In the genomic region with DNA sequence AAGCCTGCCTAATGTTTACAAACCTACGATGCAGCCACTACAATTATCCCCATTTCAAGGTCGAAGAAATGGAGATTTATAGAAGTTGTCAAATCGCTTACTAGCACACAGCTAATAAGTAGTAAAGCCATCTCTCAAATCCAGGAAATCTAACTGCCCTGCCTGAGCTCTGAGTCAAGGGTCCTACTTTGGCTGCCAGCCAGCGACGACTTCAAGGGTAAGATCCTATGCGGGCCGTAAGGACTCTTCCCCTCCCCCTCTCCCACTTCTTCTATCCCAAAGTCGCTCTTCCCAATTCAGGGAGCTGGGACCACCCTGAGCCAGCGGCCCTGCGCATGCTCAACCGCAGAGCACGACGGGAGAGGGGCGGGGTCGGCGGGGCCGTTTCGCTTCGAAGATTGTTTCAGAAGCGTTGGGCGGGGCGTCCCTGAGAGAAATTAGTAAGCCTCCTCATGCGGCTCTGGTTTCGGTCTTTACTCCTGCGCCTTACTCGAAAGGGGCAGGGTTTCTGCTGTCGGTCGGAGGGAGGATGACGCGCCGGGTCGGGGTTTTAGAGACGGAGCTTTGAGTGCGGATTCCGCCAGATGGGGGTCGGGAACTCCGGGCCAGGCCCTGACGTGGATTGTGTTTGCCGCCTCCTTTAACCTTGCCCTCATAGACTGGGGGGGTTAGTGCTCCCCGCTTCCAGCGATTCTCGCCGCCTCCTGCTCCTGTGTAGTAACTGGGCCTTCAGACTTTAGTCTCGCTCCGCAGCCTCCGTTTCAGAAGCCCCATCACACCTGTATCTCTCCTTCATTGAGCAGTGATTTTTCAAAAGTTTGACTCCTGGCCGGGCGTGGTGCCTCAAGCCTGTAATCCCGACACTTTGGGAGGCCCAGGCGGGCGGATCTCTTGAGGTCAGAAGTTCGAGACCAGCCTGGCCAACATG, we compare ENCODE assay signal across 1 cellular context.
TF ChIP-seq lines count a peak whose summit lies in the region.

A gene (plus strand): TSS at position 383 of the 928 bp plus-strand sequence. CDS start 14,603 bp downstream, outside the sequence.

TF ChIP-seq in HepG2, 621 proteins besides CTCF, POLR2A, EP300 and RAD21 (continued from another document and continues in another):
- TF ChIP-seq, protein P1, sequence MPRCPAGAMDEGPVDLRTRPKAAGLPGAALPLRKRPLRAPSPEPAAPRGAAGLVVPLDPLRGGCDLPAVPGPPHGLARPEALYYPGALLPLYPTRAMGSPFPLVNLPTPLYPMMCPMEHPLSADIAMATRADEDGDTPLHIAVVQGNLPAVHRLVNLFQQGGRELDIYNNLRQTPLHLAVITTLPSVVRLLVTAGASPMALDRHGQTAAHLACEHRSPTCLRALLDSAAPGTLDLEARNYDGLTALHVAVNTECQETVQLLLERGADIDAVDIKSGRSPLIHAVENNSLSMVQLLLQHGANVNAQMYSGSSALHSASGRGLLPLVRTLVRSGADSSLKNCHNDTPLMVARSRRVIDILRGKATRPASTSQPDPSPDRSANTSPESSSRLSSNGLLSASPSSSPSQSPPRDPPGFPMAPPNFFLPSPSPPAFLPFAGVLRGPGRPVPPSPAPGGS (CRISPR knock-in tag; IDR thresholded peaks at IDR 0.05) = 0 out of 2 replicates have a peak, but pooled peaks have one; percentile 72
- TF ChIP-seq CREB1 (IDR thresholded peaks at IDR 0.05) (no peak), CREB1 (CRISPR knock-in tag; IDR thresholded peaks at IDR 0.05) (peak; percentile 56), ZNF550 (CRISPR knock-in tag; IDR thresholded peaks at IDR 0.05; ENCODE audit: borderline replicate concordance) (no peak), ARNT (IDR thresholded peaks at IDR 0.05) (no peak), ZBTB1 (CRISPR knock-in tag; IDR thresholded peaks at IDR 0.05; ENCODE audit: borderline replicate concordance) (no peak), ZNF451 (CRISPR knock-in tag; IDR thresholded peaks at IDR 0.05) (no peak), KLF16 (CRISPR knock-in tag; IDR thresholded peaks at IDR 0.05) (no peak), ZNF24 (IDR thresholded peaks at IDR 0.05) (no peak), IRX3 (CRISPR knock-in tag; IDR thresholded peaks at IDR 0.05; ENCODE audit: borderline replicate concordance, low read depth) (peak; percentile 70; the same call in 1 of the 2 replicates), ARHGAP35 (CRISPR knock-in tag; IDR thresholded peaks at IDR 0.05; ENCODE audit: borderline replicate concordance) (peak; percentile 33; the same call in 1 of the 2 replicates), PHF20 (CRISPR knock-in tag; IDR thresholded peaks at IDR 0.05) (peak; percentile 68; the same call in 1 of the 2 replicates), RBFOX2 (IDR thresholded peaks at IDR 0.05; ENCODE audit: low read depth, low read length) (peak; percentile 73), ZNF337 (CRISPR knock-in tag; IDR thresholded peaks at IDR 0.05; ENCODE audit: borderline replicate concordance, low read depth) (no peak), ZNF33A (CRISPR knock-in tag; IDR thresholded peaks at IDR 0.05; ENCODE audit: borderline replicate concordance) (no peak), HNRNPK (IDR thresholded peaks at IDR 0.05; ENCODE audit: low read depth, low read length, poor library complexity, severe bottlenecking) (no peak), PHF21A (CRISPR knock-in tag; IDR thresholded peaks at IDR 0.05) (peak; percentile 73; the same call in 1 of the 2 replicates), SIX4 (CRISPR knock-in tag; IDR thresholded peaks at IDR 0.05) (no peak), ZSCAN31 (CRISPR knock-in tag; IDR thresholded peaks at IDR 0.05; ENCODE audit: low read depth) (peak; percentile 4; the same call in 1 of the 2 replicates), TBX2 (CRISPR knock-in tag; IDR thresholded peaks at IDR 0.05; ENCODE audit: borderline replicate concordance) (peak; percentile 42; the same call in 1 of the 2 replicates), ZNF773 (CRISPR knock-in tag; IDR thresholded peaks at IDR 0.05; ENCODE audit: borderline replicate concordance) (no peak), GPN1 (CRISPR knock-in tag; IDR thresholded peaks at IDR 0.05; ENCODE audit: borderline replicate concordance) (no peak), ZNF883 (CRISPR knock-in tag; IDR thresholded peaks at IDR 0.05; ENCODE audit: not compliant biosample characterization) (no peak), FOXK2 (IDR thresholded peaks at IDR 0.05) (no peak), HDAC6 (IDR thresholded peaks at IDR 0.05; ENCODE audit: low read depth, low read length) (no peak), GZF1 (CRISPR knock-in tag; IDR thresholded peaks at IDR 0.05) (no peak), ZNF10 (CRISPR knock-in tag; IDR thresholded peaks at IDR 0.05; ENCODE audit: borderline replicate concordance, low read depth) (no peak), ZNF136 (CRISPR knock-in tag; IDR thresholded peaks at IDR 0.05; ENCODE audit: low read depth) (no peak; the same call in 1 of the 2 replicates), MED8 (CRISPR knock-in tag; IDR thresholded peaks at IDR 0.05; ENCODE audit: insufficient replicate concordance) (no peak), ZNF547 (CRISPR knock-in tag; IDR thresholded peaks at IDR 0.05) (no peak), ATRX (CRISPR knock-in tag; IDR thresholded peaks at IDR 0.05; ENCODE audit: borderline replicate concordance) (no peak), ZNF569 (CRISPR knock-in tag; IDR thresholded peaks at IDR 0.05; ENCODE audit: borderline replicate concordance) (no peak), SP5 (CRISPR knock-in tag; IDR thresholded peaks at IDR 0.05; ENCODE audit: borderline replicate concordance, low read depth) (no peak; the same call in 1 of the 2 replicates), NCOA1 (CRISPR knock-in tag; IDR thresholded peaks at IDR 0.05) (no peak), HMG20B (CRISPR knock-in tag; conservative IDR thresholded peaks at IDR 0.05) (no peak)
- TF ChIP-seq, protein P2, sequence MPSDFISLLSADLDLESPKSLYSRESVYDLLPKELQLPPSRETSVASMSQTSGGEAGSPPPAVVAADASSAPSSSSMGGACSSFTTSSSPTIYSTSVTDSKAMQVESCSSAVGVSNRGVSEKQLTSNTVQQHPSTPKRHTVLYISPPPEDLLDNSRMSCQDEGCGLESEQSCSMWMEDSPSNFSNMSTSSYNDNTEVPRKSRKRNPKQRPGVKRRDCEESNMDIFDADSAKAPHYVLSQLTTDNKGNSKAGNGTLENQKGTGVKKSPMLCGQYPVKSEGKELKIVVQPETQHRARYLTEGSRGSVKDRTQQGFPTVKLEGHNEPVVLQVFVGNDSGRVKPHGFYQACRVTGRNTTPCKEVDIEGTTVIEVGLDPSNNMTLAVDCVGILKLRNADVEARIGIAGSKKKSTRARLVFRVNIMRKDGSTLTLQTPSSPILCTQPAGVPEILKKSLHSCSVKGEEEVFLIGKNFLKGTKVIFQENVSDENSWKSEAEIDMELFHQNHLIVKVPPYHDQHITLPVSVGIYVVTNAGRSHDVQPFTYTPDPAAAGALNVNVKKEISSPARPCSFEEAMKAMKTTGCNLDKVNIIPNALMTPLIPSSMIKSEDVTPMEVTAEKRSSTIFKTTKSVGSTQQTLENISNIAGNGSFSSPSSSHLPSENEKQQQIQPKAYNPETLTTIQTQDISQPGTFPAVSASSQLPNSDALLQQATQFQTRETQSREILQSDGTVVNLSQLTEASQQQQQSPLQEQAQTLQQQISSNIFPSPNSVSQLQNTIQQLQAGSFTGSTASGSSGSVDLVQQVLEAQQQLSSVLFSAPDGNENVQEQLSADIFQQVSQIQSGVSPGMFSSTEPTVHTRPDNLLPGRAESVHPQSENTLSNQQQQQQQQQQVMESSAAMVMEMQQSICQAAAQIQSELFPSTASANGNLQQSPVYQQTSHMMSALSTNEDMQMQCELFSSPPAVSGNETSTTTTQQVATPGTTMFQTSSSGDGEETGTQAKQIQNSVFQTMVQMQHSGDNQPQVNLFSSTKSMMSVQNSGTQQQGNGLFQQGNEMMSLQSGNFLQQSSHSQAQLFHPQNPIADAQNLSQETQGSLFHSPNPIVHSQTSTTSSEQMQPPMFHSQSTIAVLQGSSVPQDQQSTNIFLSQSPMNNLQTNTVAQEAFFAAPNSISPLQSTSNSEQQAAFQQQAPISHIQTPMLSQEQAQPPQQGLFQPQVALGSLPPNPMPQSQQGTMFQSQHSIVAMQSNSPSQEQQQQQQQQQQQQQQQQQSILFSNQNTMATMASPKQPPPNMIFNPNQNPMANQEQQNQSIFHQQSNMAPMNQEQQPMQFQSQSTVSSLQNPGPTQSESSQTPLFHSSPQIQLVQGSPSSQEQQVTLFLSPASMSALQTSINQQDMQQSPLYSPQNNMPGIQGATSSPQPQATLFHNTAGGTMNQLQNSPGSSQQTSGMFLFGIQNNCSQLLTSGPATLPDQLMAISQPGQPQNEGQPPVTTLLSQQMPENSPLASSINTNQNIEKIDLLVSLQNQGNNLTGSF (CRISPR knock-in tag; IDR thresholded peaks at IDR 0.05) = no peak
- TF ChIP-seq, protein P3, sequence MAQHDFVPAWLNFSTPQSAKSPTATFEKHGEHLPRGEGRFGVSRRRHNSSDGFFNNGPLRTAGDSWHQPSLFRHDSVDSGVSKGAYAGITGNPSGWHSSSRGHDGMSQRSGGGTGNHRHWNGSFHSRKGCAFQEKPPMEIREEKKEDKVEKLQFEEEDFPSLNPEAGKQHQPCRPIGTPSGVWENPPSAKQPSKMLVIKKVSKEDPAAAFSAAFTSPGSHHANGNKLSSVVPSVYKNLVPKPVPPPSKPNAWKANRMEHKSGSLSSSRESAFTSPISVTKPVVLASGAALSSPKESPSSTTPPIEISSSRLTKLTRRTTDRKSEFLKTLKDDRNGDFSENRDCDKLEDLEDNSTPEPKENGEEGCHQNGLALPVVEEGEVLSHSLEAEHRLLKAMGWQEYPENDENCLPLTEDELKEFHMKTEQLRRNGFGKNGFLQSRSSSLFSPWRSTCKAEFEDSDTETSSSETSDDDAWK (CRISPR knock-in tag; IDR thresholded peaks at IDR 0.05) = no peak
- TF ChIP-seq, protein P4, sequence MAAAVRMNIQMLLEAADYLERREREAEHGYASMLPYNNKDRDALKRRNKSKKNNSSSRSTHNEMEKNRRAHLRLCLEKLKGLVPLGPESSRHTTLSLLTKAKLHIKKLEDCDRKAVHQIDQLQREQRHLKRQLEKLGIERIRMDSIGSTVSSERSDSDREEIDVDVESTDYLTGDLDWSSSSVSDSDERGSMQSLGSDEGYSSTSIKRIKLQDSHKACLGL (CRISPR knock-in tag; IDR thresholded peaks at IDR 0.05) = no peak
- TF ChIP-seq, protein P5, sequence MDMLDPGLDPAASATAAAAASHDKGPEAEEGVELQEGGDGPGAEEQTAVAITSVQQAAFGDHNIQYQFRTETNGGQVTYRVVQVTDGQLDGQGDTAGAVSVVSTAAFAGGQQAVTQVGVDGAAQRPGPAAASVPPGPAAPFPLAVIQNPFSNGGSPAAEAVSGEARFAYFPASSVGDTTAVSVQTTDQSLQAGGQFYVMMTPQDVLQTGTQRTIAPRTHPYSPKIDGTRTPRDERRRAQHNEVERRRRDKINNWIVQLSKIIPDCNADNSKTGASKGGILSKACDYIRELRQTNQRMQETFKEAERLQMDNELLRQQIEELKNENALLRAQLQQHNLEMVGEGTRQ (IDR thresholded peaks at IDR 0.05; ENCODE audit: low read depth, low read length) = no peak
- TF ChIP-seq, protein P5 (CRISPR knock-in tag; IDR thresholded peaks at IDR 0.05; ENCODE audit: borderline replicate concordance) = no peak
- TF ChIP-seq, protein P6, sequence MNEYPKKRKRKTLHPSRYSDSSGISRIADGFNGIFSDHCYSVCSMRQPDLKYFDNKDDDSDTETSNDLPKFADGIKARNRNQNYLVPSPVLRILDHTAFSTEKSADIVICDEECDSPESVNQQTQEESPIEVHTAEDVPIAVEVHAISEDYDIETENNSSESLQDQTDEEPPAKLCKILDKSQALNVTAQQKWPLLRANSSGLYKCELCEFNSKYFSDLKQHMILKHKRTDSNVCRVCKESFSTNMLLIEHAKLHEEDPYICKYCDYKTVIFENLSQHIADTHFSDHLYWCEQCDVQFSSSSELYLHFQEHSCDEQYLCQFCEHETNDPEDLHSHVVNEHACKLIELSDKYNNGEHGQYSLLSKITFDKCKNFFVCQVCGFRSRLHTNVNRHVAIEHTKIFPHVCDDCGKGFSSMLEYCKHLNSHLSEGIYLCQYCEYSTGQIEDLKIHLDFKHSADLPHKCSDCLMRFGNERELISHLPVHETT (CRISPR knock-in tag; conservative IDR thresholded peaks at IDR 0.05) = no peak
- TF ChIP-seq, protein P7, sequence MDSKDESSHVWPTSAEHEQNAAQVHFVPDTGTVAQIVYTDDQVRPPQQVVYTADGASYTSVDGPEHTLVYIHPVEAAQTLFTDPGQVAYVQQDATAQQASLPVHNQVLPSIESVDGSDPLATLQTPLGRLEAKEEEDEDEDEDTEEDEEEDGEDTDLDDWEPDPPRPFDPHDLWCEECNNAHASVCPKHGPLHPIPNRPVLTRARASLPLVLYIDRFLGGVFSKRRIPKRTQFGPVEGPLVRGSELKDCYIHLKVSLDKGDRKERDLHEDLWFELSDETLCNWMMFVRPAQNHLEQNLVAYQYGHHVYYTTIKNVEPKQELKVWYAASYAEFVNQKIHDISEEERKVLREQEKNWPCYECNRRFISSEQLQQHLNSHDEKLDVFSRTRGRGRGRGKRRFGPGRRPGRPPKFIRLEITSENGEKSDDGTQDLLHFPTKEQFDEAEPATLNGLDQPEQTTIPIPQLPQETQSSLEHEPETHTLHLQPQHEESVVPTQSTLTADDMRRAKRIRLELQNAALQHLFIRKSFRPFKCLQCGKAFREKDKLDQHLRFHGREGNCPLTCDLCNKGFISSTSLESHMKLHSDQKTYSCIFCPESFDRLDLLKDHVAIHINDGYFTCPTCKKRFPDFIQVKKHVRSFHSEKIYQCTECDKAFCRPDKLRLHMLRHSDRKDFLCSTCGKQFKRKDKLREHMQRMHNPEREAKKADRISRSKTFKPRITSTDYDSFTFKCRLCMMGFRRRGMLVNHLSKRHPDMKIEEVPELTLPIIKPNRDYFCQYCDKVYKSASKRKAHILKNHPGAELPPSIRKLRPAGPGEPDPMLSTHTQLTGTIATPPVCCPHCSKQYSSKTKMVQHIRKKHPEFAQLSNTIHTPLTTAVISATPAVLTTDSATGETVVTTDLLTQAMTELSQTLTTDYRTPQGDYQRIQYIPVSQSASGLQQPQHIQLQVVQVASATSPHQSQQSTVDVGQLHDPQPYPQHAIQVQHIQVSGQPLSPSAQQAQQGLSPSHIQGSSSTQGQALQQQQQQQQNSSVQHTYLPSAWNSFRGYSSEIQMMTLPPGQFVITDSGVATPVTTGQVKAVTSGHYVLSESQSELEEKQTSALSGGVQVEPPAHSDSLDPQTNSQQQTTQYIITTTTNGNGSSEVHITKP (CRISPR knock-in tag; IDR thresholded peaks at IDR 0.05; ENCODE audit: low read depth) = no peak
- TF ChIP-seq, protein P8, sequence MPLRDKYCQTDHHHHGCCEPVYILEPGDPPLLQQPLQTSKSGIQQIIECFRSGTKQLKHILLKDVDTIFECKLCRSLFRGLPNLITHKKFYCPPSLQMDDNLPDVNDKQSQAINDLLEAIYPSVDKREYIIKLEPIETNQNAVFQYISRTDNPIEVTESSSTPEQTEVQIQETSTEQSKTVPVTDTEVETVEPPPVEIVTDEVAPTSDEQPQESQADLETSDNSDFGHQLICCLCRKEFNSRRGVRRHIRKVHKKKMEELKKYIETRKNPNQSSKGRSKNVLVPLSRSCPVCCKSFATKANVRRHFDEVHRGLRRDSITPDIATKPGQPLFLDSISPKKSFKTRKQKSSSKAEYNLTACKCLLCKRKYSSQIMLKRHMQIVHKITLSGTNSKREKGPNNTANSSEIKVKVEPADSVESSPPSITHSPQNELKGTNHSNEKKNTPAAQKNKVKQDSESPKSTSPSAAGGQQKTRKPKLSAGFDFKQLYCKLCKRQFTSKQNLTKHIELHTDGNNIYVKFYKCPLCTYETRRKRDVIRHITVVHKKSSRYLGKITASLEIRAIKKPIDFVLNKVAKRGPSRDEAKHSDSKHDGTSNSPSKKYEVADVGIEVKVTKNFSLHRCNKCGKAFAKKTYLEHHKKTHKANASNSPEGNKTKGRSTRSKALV (CRISPR knock-in tag; IDR thresholded peaks at IDR 0.05) = no peak
